In genomic region chr7:42686594-42687156, GRCh38 we compare ENCODE assay signal across 15 cellular contexts.
"Had no signal": no experiment of that assay in that cellular context is flagged by ENCODE, and none has a peak within 500 bp of the region (broad histone marks: within the 10 kb centered on the region; RNA-seq: fewer than 3 reads in every experiment).

No MANE protein-coding gene starts in this region.

- H3K27me3 ChIP-seq: gastrocnemius medialis, tibial nerve had no signal

- H3K4me3 ChIP-seq: gastrocnemius medialis, left ventricle myocardium inferior, smooth muscle cell, tibial nerve had no signal

- H3K9me3 ChIP-seq: gastrocnemius medialis, tibial nerve had no signal

- H3K36me3 ChIP-seq: gastrocnemius medialis, left ventricle myocardium inferior, tibial nerve had no signal

- H3K36me3 Mint-ChIP-seq: activated naive CD8-positive, alpha-beta T cell; stimulated activated effector memory CD8-positive, alpha-beta T cell treated with anti-CD3 and anti-CD28 coated beads, Interleukin-12 subunit alpha, Interleukin-12 subunit beta, amount 100 ng/mL, for 72 hours had no signal

- H3K4me3 Mint-ChIP-seq: activated naive CD8-positive, alpha-beta T cell; activated T-cell treated with anti-CD3 and anti-CD28 coated beads, Interleukin-2, amount 50 U/mL, for 4 hours; stimulated activated effector memory CD8-positive, alpha-beta T cell treated with anti-CD3 and anti-CD28 coated beads, Interleukin-12 subunit alpha, Interleukin-12 subunit beta, amount 100 ng/mL, for 72 hours had no signal

- H3K27ac Mint-ChIP-seq: activated naive CD8-positive, alpha-beta T cell; stimulated activated effector memory CD8-positive, alpha-beta T cell treated with anti-CD3 and anti-CD28 coated beads, Interleukin-12 subunit alpha, Interleukin-12 subunit beta, amount 100 ng/mL, for 72 hours had no signal

- H3K4me1 ChIP-seq: gastrocnemius medialis, left ventricle myocardium inferior, tibial nerve had no signal

- H3K27ac ChIP-seq: gastrocnemius medialis, left ventricle myocardium inferior, tibial nerve had no signal

- ATAC-seq: activated CD4-positive, CD25-positive, alpha-beta regulatory T cell treated with anti-CD3 and anti-CD28 coated beads, Interleukin-2, amount 50 U/mL, for 24 hours; activated T-cell treated with anti-CD3 and anti-CD28 coated beads, Interleukin-2, amount 50 U/mL, for 4 hours; gastrocnemius medialis; right cardiac atrium; stimulated activated effector memory CD8-positive, alpha-beta T cell treated with anti-CD3 and anti-CD28 coated beads, Interleukin-12 subunit alpha, Interleukin-12 subunit beta, amount 100 ng/mL, for 72 hours had no signal

- H3K4me1 Mint-ChIP-seq: stimulated activated effector memory CD8-positive, alpha-beta T cell treated with anti-CD3 and anti-CD28 coated beads, Interleukin-12 subunit alpha, Interleukin-12 subunit beta, amount 100 ng/mL, for 72 hours had no signal

- DNase-seq: activated CD4-positive, alpha-beta T cell treated with anti-CD3 and anti-CD28 coated beads, Interleukin-2, amount 50 U/mL, for 4 hours; activated effector memory CD4-positive, alpha-beta T cell treated with anti-CD3 and anti-CD28 coated beads, Interleukin-2, amount 50 U/mL, for 16 hours; activated T-cell treated with anti-CD3 and anti-CD28 coated beads, Interleukin-2, amount 50 U/mL, for 4 hours; effector CD4-positive, alpha-beta T cell; gastrocnemius medialis; islet precursor cell; left ventricle myocardium inferior; mesenchymal stem cell; posterior cingulate gyrus; right cardiac atrium had no signal
